ENCODE assay signal across 18 cellular contexts in genomic region chr18:1308686-1309085, GRCh38.
"Had no signal": no experiment of that assay in that cellular context is flagged by ENCODE, and none has a peak within 500 bp of the region (broad histone marks: within the 10 kb centered on the region; RNA-seq: fewer than 3 reads in every experiment).

No MANE protein-coding gene starts in this region.

- H3K36me3 ChIP-seq: colonic mucosa, esophagus squamous epithelium, right lobe of liver, tibial artery, upper lobe of right lung had no signal

- H3K4me1 ChIP-seq: colonic mucosa, esophagus squamous epithelium, foreskin keratinocyte, psoas muscle, right lobe of liver, tibial artery, upper lobe of right lung had no signal

- DNase-seq: colonic mucosa; dermis blood vessel endothelial cell; esophagus squamous epithelium; foreskin keratinocyte; islet precursor cell; mammary epithelial cell; naive thymus-derived CD4-positive, alpha-beta T cell; nephron progenitor cell; psoas muscle; retina; right lobe of liver; stimulated activated CD4-positive, alpha-beta T cell treated with anti-CD3 and anti-CD28 coated beads, Interleukin-4, amount 100 ng/mL, for 1 hour; stimulated activated CD8-positive, alpha-beta memory T cell treated with anti-CD3 and anti-CD28 coated beads, Interleukin-4, amount 100 ng/mL, for 48 hours; stimulated activated naive CD8-positive, alpha-beta T cell treated with anti-CD3 and anti-CD28 coated beads, Interleukin-15, Interleukin-2, amounts not matched to agents 100 U/mL and 50 U/mL, for 24 hours; tibial artery; upper lobe of right lung had no signal

- ATAC-seq: foreskin keratinocyte; left lobe of liver; naive thymus-derived CD4-positive, alpha-beta T cell; psoas muscle; right lobe of liver; stimulated activated effector memory CD8-positive, alpha-beta T cell treated with anti-CD3 and anti-CD28 coated beads, Interleukin-12 subunit alpha, Interleukin-12 subunit beta, amount 100 ng/mL, for 72 hours; stimulated activated naive CD8-positive, alpha-beta T cell treated with anti-CD3 and anti-CD28 coated beads, Interleukin-15, Interleukin-2, amounts not matched to agents 100 U/mL and 50 U/mL, for 24 hours; upper lobe of right lung had no signal

- H3K9me3 ChIP-seq: colonic mucosa, esophagus squamous epithelium, psoas muscle, right lobe of liver, tibial artery, upper lobe of right lung had no signal

- H3K27ac ChIP-seq: colonic mucosa, esophagus squamous epithelium, foreskin keratinocyte, psoas muscle, right lobe of liver, tibial artery, upper lobe of right lung had no signal

- H3K27me3 ChIP-seq: colonic mucosa, esophagus squamous epithelium, foreskin keratinocyte, right lobe of liver, tibial artery, upper lobe of right lung had no signal

- H3K4me3 ChIP-seq: colonic mucosa, esophagus squamous epithelium, psoas muscle, right lobe of liver, tibial artery, upper lobe of right lung had no signal
